ENCODE assay signal across 31 cellular contexts in genomic region chr20:54099894-54100293, GRCh38. TPM values are rescaled to one million over a fixed set of nuclear protein-coding genes. Genes with fewer than 3 reads are reported as not detected.
"Had no signal": no experiment of that assay in that cellular context is flagged by ENCODE, and none has a peak within 500 bp of the region (broad histone marks: within the 10 kb centered on the region; RNA-seq: fewer than 3 reads in every experiment).

No MANE protein-coding gene starts in this region.

- H3K27me3 ChIP-seq: neutrophil, pancreas, testis, upper lobe of left lung, uterus had no signal

- H3K4me1 ChIP-seq: heart right ventricle, lower lobe of right lung, pancreas, testis, tibial artery, upper lobe of left lung, uterus had no signal

- H3K4me2 ChIP-seq: smooth muscle cell had no signal

- H3K9me3 Mint-ChIP-seq: effector memory CD8-positive, alpha-beta T cell; natural killer cell; neural crest cell had no signal

- DNase-seq: cortex of kidney; effector memory CD8-positive, alpha-beta T cell; erythroblast; esophagus squamous epithelium; foreskin melanocyte; glutamatergic neuron; heart right ventricle; hippocampal formation; kidney glomerular epithelial cell; left ventricle myocardium superior; lower lobe of right lung; natural killer cell; pancreas; stimulated activated CD4-positive, alpha-beta T cell treated with anti-CD3 and anti-CD28 coated beads, Interleukin-12 subunit alpha, Interleukin-12 subunit beta, amount 100 ng/mL, for 4 hours; stimulated activated CD4-positive, alpha-beta T cell treated with anti-CD3 and anti-CD28 coated beads, Interleukin-1b, Interleukin-23, amount 100 ng/mL, for 48 hours; stimulated activated CD4-positive, alpha-beta T cell treated with anti-CD3 and anti-CD28 coated beads, Interleukin-4, amount 100 ng/mL, for 24 hours; stimulated activated naive CD8-positive, alpha-beta T cell treated with anti-CD3 and anti-CD28 coated beads, Interleukin-15, Interleukin-2, amounts not matched to agents 100 U/mL and 50 U/mL, for 24 hours; substantia nigra; testis; tibial artery; upper lobe of left lung; uterus had no signal

- H3K27ac ChIP-seq: esophagus squamous epithelium, heart right ventricle, lower lobe of right lung, neutrophil, pancreas, testis, tibial artery, upper lobe of left lung, uterus had no signal

- ATAC-seq: effector memory CD8-positive, alpha-beta T cell; heart right ventricle; left ventricle myocardium superior; lower lobe of right lung; natural killer cell; pancreas; sciatic nerve; stimulated activated memory B cell treated with anti-CD40 and anti-IgM and Interleukin-4, amounts not matched to agents 10 μg/mL and 1 μg/mL and 100 μg/mL, for 72 hours; stimulated activated naive CD8-positive, alpha-beta T cell treated with anti-CD3 and anti-CD28 coated beads, Interleukin-15, Interleukin-2, amounts not matched to agents 100 U/mL and 50 U/mL, for 24 hours had no signal

- H3K9me3 ChIP-seq: esophagus squamous epithelium, heart right ventricle, lower lobe of right lung, neutrophil, pancreas, testis, tibial artery, upper lobe of left lung, uterus had no signal

- FAIRE-seq: endometrium, islet of Langerhans, pancreas had no signal

- H3K27me3 Mint-ChIP-seq: stimulated activated memory B cell treated with anti-CD40 and anti-IgM and Interleukin-4, amounts not matched to agents 10 μg/mL and 1 μg/mL and 100 μg/mL, for 72 hours had no signal

- H3K36me3 ChIP-seq: esophagus squamous epithelium, heart right ventricle, lower lobe of right lung, neutrophil, pancreas, tibial artery, upper lobe of left lung, uterus had no signal

- H3K36me3 Mint-ChIP-seq: natural killer cell; stimulated activated memory B cell treated with anti-CD40 and anti-IgM and Interleukin-4, amounts not matched to agents 10 μg/mL and 1 μg/mL and 100 μg/mL, for 72 hours had no signal

- H3K4me3 ChIP-seq: esophagus squamous epithelium, heart right ventricle, lower lobe of right lung, pancreas, smooth muscle cell, testis, tibial artery, upper lobe of left lung, uterus had no signal

- H3K27ac Mint-ChIP-seq: effector memory CD8-positive, alpha-beta T cell; natural killer cell; stimulated activated memory B cell treated with anti-CD40 and anti-IgM and Interleukin-4, amounts not matched to agents 10 μg/mL and 1 μg/mL and 100 μg/mL, for 72 hours had no signal

- H3K4me3 Mint-ChIP-seq: effector memory CD8-positive, alpha-beta T cell; natural killer cell; neural crest cell; stimulated activated memory B cell treated with anti-CD40 and anti-IgM and Interleukin-4, amounts not matched to agents 10 μg/mL and 1 μg/mL and 100 μg/mL, for 72 hours had no signal

RNA-seq across cellular contexts. Expression of gene BCAS1, which starts 29.5 kb away (rescaled TPM):
- total RNA-seq: dermis microvascular lymphatic vessel endothelial cell, heart right ventricle, left ventricle myocardium superior, neural crest cell, pulmonary artery endothelial cell had no signal
